ENCODE assay signal across 23 cellular contexts in the genomic region with DNA sequence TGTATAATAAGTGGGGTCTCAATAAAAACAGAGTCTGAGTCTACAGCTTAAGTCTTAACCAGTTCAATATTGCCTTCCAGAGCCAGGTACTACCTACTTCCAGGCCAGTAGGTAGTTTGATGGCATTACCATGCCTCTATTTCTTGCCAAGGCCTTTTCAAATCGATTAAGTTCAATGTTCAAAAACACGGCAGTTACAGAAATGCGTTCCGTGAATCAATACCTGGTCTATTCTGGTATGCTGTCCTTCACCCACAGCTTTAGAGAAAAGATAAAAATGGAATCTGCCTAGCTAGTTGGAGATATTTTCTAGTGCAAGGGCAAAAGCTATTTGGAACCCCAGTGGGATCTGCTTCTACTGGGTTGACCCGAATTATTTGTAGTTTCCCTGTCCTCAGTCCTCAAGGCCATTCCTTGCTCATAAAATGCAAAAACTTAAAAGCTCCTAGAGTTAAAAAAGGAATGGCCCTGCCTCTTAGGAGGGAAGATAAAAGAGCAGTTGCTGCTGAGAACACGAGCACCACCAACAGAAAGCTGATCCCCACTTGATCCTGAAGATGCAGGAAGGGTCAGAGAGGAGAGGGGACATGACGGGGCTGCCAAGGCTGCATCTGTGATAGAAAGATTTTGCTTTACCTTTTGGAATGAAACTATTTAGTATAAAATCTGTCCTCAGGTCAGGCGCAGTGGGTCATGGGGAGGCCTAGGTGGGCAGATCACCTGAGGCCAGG.
DNase-seq lines count a peak whose midpoint lies in the region; ATAC-seq and TF ChIP-seq lines count a peak whose summit lies in the region.
"Had no signal": no experiment of that assay in that cellular context is flagged by ENCODE, and none has a peak within 500 bp of the region (broad histone marks: within the 10 kb centered on the region; RNA-seq: fewer than 3 reads in every experiment).

No MANE protein-coding gene starts in this region.

- DNase-seq in NCI-H510A treated with DMSO at 0.1 percent for 48 hours (lab: John Stamatoyannopoulos, UW) (peak; percentile 7), NCI-H510A (lab: John Stamatoyannopoulos, UW) (no peak), neural crest cell (ENCODE audit: low read depth, low spot score) (no peak), MV-4-11 (lab: John Stamatoyannopoulos, UW) (no peak)
- no peak for DNase-seq in T-helper 2 cell treated with Interferon-gamma antibody and Interleukin-4, amounts not matched to agents 5 μg/mL and 100 μg/mL, for 36 hours (ENCODE audit: low spot score)
- DNase-seq: 8988T; ACHN; AML-193; BE2C; CD4-positive, alpha-beta T cell; CD8-positive, alpha-beta memory T cell; DMS 273 treated with DMSO at 0.1 percent for 48 hours; EL; GDM1; GOT3; HFFc6 had no signal

- H3K9ac ChIP-seq in liver (ENCODE audit: low read depth in 1 of 2, low read length in 2 of 2), result no peak overlapping the region
- H3K9ac ChIP-seq: BLaER1 treated with 17β-estradiol and CSF1 and Interleukin-3, amounts not matched to agents 10 nM and 100 nM had no signal

- peak overlapping the region; percentile 27 for H3K27ac Mint-ChIP-seq in neural crest cell (ENCODE audit: unreplicated experiment)
- H3K27ac Mint-ChIP-seq in T-helper 2 cell treated with Interferon-gamma antibody and Interleukin-4, amounts not matched to agents 5 μg/mL and 100 μg/mL, for 36 hours, result no peak overlapping the region
- H3K27ac Mint-ChIP-seq: CD14-positive monocyte; CD4-positive, alpha-beta T cell; HFFc6 had no signal

- peaks cover 19% of the 10 kb centered on the region for H3K36me3 Mint-ChIP-seq in neural crest cell (ENCODE audit: low read depth)
- H3K36me3 Mint-ChIP-seq in T-helper 2 cell treated with Interferon-gamma antibody and Interleukin-4, amounts not matched to agents 5 μg/mL and 100 μg/mL, for 36 hours (ENCODE audit: low read depth), result no peaks in the 10 kb centered on the region
- H3K36me3 Mint-ChIP-seq: CD14-positive monocyte had no signal

- H3K9me3 ChIP-seq in liver (ENCODE audit: control insufficient read depth in 4 of 4, low read length in 3 of 4), result peaks cover 0 to 2% (median under 1%) of the 10 kb centered on the region in 4 donors
- H3K9me3 ChIP-seq: BE2C, HAP-1 had no signal

- no peaks in the 10 kb centered on the region for H3K27me3 Mint-ChIP-seq in neural crest cell (ENCODE audit: low read depth)
- H3K27me3 Mint-ChIP-seq in T-helper 2 cell treated with Interferon-gamma antibody and Interleukin-4, amounts not matched to agents 5 μg/mL and 100 μg/mL, for 36 hours (ENCODE audit: low read depth), result no peaks in the 10 kb centered on the region

- TF ChIP-seq CTCF in liver (IDR thresholded peaks at IDR 0.05; ENCODE audit: low read depth, low read length, missing input control), result no peak
- TF ChIP-seq CTCF in neural crest cell (conservative IDR thresholded peaks at IDR 0.05), result no peak

- H3K36me3 ChIP-seq in liver (ENCODE audit: control insufficient read depth in 4 of 4, insufficient read depth in 3 of 4, low read depth in 1 of 4, low read length in 3 of 4), result no peaks in the 10 kb centered on the region
- H3K36me3 ChIP-seq: BE2C; BLaER1 treated with 17β-estradiol and CSF1 and Interleukin-3, amounts not matched to agents 10 nM and 100 nM; HAP-1 had no signal

- H3K4me1 ChIP-seq in liver (ENCODE audit: control insufficient read depth in 4 of 4, insufficient read depth in 4 of 4, low read length in 3 of 4), result peaks cover 3 to 13% (median 8%) of the 10 kb centered on the region in 4 donors
- H3K4me1 ChIP-seq: A549, BE2C, HAP-1 had no signal

- no peaks in the 10 kb centered on the region for H3K4me1 Mint-ChIP-seq in neural crest cell
- H3K4me1 Mint-ChIP-seq in T-helper 2 cell treated with Interferon-gamma antibody and Interleukin-4, amounts not matched to agents 5 μg/mL and 100 μg/mL, for 36 hours (ENCODE audit: low read depth), result no peaks in the 10 kb centered on the region
- H3K4me1 Mint-ChIP-seq: CD14-positive monocyte; CD8-positive, alpha-beta memory T cell had no signal

- no peak for ATAC-seq in GM21360 (IDR thresholded peaks at IDR 0.05; ENCODE audit: unreplicated experiment)
- ATAC-seq: A549, GM12878 had no signal

- no peak overlapping the region for H3K4me3 ChIP-seq in liver (ENCODE audit: low read depth in 1 of 3, low read length in 3 of 3)
- H3K4me3 ChIP-seq: A549; BLaER1 treated with 17β-estradiol and CSF1 and Interleukin-3, amounts not matched to agents 10 nM and 100 nM; GM12878; HAP-1 had no signal

- peak in 1 of 2 donors; percentile 9 for TF ChIP-seq RAD21 in liver (IDR thresholded peaks at IDR 0.05)

- peaks cover 2% of the 10 kb centered on the region for H3K9me3 Mint-ChIP-seq in neural crest cell
- H3K9me3 Mint-ChIP-seq in T-helper 2 cell treated with Interferon-gamma antibody and Interleukin-4, amounts not matched to agents 5 μg/mL and 100 μg/mL, for 36 hours, result peaks cover 2% of the 10 kb centered on the region
- H3K9me3 Mint-ChIP-seq: CD4-positive, alpha-beta T cell had no signal

- no peaks in the 10 kb centered on the region for H3K27me3 ChIP-seq in liver (ENCODE audit: control insufficient read depth in 4 of 4, insufficient read depth in 4 of 4, low read length in 3 of 4)
- H3K27me3 ChIP-seq: BE2C; BLaER1 treated with 17β-estradiol and CSF1 and Interleukin-3, amounts not matched to agents 10 nM and 100 nM had no signal

- whole genome bisulfite sequencing in liver, result 59% methylated on average over 8 of the region's 8 CpGs

- peak overlapping the region in 1 of 2 donors; percentile 11 for H3K27ac ChIP-seq in liver (ENCODE audit: low read depth in 1 of 2, low read length in 2 of 2)
- H3K27ac ChIP-seq: BLaER1 treated with 17β-estradiol and CSF1 and Interleukin-3, amounts not matched to agents 10 nM and 100 nM had no signal

- H3K4me3 Mint-ChIP-seq in neural crest cell, result no peak overlapping the region
- no peak overlapping the region for H3K4me3 Mint-ChIP-seq in T-helper 2 cell treated with Interferon-gamma antibody and Interleukin-4, amounts not matched to agents 5 μg/mL and 100 μg/mL, for 36 hours
- H3K4me3 Mint-ChIP-seq: CD14-positive monocyte; CD4-positive, alpha-beta T cell; CD8-positive, alpha-beta memory T cell; HFFc6 had no signal

TF ChIP-seq in liver, 16 proteins besides CTCF, POLR2A, EP300 and RAD21 (continues in another document):
- TF ChIP-seq NR2F2 (IDR thresholded peaks at IDR 0.05) (no peak), SP1 (IDR thresholded peaks at IDR 0.05) (peak; percentile 60), FOXA1 (IDR thresholded peaks at IDR 0.05) (no peak), FOXA2 (IDR thresholded peaks at IDR 0.05) (no peak), YY1 (IDR thresholded peaks at IDR 0.05) (peak; percentile 76), HNF4G (IDR thresholded peaks at IDR 0.05) (peak; percentile 41), GABPA (IDR thresholded peaks at IDR 0.05 in 1 of 2, conservative IDR thresholded peaks at IDR 0.05 in 1 of 2) (no peak), JUND (IDR thresholded peaks at IDR 0.05) (peak in 1 of 2 donors; percentile 61), RXRA (IDR thresholded peaks at IDR 0.05) (peak; percentile 14 to 68), TAF1 (conservative IDR thresholded peaks at IDR 0.05) (no peak), HNF4A (conservative IDR thresholded peaks at IDR 0.05) (peak; percentile 76 to 83), EGR1 (IDR thresholded peaks at IDR 0.05; ENCODE audit: low read depth in 2 of 2) (no peak)
- TF ChIP-seq, protein P1, sequence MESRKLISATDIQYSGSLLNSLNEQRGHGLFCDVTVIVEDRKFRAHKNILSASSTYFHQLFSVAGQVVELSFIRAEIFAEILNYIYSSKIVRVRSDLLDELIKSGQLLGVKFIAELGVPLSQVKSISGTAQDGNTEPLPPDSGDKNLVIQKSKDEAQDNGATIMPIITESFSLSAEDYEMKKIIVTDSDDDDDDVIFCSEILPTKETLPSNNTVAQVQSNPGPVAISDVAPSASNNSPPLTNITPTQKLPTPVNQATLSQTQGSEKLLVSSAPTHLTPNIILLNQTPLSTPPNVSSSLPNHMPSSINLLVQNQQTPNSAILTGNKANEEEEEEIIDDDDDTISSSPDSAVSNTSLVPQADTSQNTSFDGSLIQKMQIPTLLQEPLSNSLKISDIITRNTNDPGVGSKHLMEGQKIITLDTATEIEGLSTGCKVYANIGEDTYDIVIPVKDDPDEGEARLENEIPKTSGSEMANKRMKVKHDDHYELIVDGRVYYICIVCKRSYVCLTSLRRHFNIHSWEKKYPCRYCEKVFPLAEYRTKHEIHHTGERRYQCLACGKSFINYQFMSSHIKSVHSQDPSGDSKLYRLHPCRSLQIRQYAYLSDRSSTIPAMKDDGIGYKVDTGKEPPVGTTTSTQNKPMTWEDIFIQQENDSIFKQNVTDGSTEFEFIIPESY (IDR thresholded peaks at IDR 0.05), result peak; percentile 57
- TF ChIP-seq, protein P2, sequence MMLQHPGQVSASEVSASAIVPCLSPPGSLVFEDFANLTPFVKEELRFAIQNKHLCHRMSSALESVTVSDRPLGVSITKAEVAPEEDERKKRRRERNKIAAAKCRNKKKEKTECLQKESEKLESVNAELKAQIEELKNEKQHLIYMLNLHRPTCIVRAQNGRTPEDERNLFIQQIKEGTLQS (IDR thresholded peaks at IDR 0.05), result no peak
- TF ChIP-seq, protein P3, sequence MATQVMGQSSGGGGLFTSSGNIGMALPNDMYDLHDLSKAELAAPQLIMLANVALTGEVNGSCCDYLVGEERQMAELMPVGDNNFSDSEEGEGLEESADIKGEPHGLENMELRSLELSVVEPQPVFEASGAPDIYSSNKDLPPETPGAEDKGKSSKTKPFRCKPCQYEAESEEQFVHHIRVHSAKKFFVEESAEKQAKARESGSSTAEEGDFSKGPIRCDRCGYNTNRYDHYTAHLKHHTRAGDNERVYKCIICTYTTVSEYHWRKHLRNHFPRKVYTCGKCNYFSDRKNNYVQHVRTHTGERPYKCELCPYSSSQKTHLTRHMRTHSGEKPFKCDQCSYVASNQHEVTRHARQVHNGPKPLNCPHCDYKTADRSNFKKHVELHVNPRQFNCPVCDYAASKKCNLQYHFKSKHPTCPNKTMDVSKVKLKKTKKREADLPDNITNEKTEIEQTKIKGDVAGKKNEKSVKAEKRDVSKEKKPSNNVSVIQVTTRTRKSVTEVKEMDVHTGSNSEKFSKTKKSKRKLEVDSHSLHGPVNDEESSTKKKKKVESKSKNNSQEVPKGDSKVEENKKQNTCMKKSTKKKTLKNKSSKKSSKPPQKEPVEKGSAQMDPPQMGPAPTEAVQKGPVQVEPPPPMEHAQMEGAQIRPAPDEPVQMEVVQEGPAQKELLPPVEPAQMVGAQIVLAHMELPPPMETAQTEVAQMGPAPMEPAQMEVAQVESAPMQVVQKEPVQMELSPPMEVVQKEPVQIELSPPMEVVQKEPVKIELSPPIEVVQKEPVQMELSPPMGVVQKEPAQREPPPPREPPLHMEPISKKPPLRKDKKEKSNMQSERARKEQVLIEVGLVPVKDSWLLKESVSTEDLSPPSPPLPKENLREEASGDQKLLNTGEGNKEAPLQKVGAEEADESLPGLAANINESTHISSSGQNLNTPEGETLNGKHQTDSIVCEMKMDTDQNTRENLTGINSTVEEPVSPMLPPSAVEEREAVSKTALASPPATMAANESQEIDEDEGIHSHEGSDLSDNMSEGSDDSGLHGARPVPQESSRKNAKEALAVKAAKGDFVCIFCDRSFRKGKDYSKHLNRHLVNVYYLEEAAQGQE (IDR thresholded peaks at IDR 0.05), result peak; percentile 27
